In the genomic region with DNA sequence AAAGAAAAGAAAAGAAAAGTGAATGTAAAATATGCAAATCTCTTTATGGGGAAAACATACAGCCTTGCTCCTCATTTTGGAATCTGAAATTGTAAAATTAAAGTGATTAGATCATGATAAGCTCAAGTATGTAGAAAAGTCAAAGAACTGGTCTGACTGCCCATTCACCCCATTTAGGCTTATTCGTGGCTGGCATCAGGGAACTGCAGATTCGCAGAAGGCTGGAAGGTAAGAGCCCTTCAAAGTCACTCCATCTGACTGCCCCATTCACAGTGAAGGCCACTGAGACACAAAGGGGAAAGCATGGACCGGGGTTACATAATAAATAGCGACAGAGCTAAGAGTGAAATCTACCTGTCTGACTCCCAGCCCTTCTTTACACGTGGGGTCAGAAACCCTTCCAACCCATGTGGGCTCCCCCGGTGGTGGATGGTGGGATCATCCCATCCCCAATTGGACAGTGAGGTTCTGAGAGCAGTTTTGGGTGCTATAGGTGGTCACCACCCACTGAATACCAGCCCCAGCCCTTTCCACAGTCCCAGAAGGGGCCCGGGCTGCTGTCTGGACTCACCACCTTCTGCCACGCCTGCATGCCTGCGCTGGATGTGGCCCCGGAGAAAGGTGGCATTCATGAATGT, we compare ENCODE assay signal across 12 cellular contexts. TPM values are rescaled to one million over a fixed set of nuclear protein-coding genes. Genes with fewer than 3 reads are reported as not detected.
DNase-seq lines count a peak whose midpoint lies in the region; ATAC-seq and TF ChIP-seq lines count a peak whose summit lies in the region.
"Had no signal": no experiment of that assay in that cellular context is flagged by ENCODE, and none has a peak within 500 bp of the region (broad histone marks: within the 10 kb centered on the region; RNA-seq: fewer than 3 reads in every experiment).

No MANE protein-coding gene starts in this region.

- no peaks in the 10 kb centered on the region for H3K27me3 ChIP-seq in AG04450 (ENCODE audit: control insufficient read depth, insufficient read depth, low read length)
- H3K27me3 ChIP-seq in OCI-LY1 (ENCODE audit: insufficient read depth, low read length), result 0 out of 2 replicates have a peak, but pooled peaks cover 8% of the 10 kb centered on the region
- H3K27me3 ChIP-seq in hepatocyte, result no peaks in the 10 kb centered on the region
- no peaks in the 10 kb centered on the region for H3K27me3 ChIP-seq in gastrocnemius medialis

- in situ Hi-C loops in gastrocnemius medialis (cut with MboI; ENCODE audit: low sequenced_read_pairs in 4 of 4), result no loop called here
- in situ Hi-C loops in G401 (cut with HindIII; ENCODE audit: low sequenced_read_pairs), result no loop called here

- no peak overlapping the region for H3K9ac ChIP-seq in OCI-LY1 (ENCODE audit: low read length)

- ATAC-seq in GM18502 (IDR thresholded peaks at IDR 0.05; ENCODE audit: poor library complexity, unreplicated experiment), result peak; percentile 58
- ATAC-seq in gastrocnemius medialis, result no peak
- ATAC-seq in HG03095 (IDR thresholded peaks at IDR 0.05; ENCODE audit: unreplicated experiment), result no peak
- ATAC-seq: esophagus mucosa had no signal

- H3K27ac ChIP-seq in AG04450 (ENCODE audit: low read depth, low read length) (no peak overlapping the region), OCI-LY1 (ENCODE audit: low read depth, low read length, poor library complexity, severe bottlenecking) (no peak overlapping the region), hepatocyte (no peak overlapping the region), gastrocnemius medialis (no peak overlapping the region)

- WGBS in hepatocyte (ENCODE audit: low lambda C conversion rate, missing lambda C conversion rate), result 83% methylated on average over 10 of the region's 10 CpGs

- H3K4me1 ChIP-seq in OCI-LY1 (ENCODE audit: insufficient read depth, low read length, severe bottlenecking) (no peaks in the 10 kb centered on the region), hepatocyte (ENCODE audit: insufficient read depth) (no peaks in the 10 kb centered on the region), gastrocnemius medialis (no peaks in the 10 kb centered on the region)

- TF ChIP-seq CTCF in AG04450 (IDR thresholded peaks at IDR 0.05; ENCODE audit: low read depth, low read length) (peak; percentile 55), OCI-LY1 (IDR thresholded peaks at IDR 0.05; ENCODE audit: low read length) (0 out of 2 replicates have a peak, but pooled peaks have one; percentile 11), hepatocyte (IDR thresholded peaks at IDR 0.05; ENCODE audit: poor library complexity) (peak; percentile 17), gastrocnemius medialis (IDR thresholded peaks at IDR 0.05 in 4 of 5, conservative IDR thresholded peaks at IDR 0.05 in 1 of 5) (no peak)

- H3K9me3 ChIP-seq in AG04450 (ENCODE audit: control insufficient read depth, insufficient read depth, low read length) (no peaks in the 10 kb centered on the region; the same call in 1 of the 2 replicates), OCI-LY1 (ENCODE audit: low read length) (no peaks in the 10 kb centered on the region), hepatocyte (ENCODE audit: low read depth) (no peaks in the 10 kb centered on the region), gastrocnemius medialis (no peaks in the 10 kb centered on the region)

- TF ChIP-seq POLR2A in gastrocnemius medialis (IDR thresholded peaks at IDR 0.05), result no peak

- H3K79me2 ChIP-seq in OCI-LY1 (ENCODE audit: insufficient read depth, low read length) (no peaks in the 10 kb centered on the region), hepatocyte (no peaks in the 10 kb centered on the region)

- H3K4me3 ChIP-seq in AG04450 (ENCODE audit: low read depth, low read length) (no peak overlapping the region), OCI-LY1 (ENCODE audit: low read depth, low read length, poor library complexity, severe bottlenecking) (no peak overlapping the region), hepatocyte (no peak overlapping the region), gastrocnemius medialis (no peak overlapping the region)

- intact Hi-C loops in gastrocnemius medialis (cut with DNase I; ENCODE audit: low total_unique reads), result no loop called here

- H3K36me3 ChIP-seq in OCI-LY1 (ENCODE audit: insufficient read depth, low read length) (no peaks in the 10 kb centered on the region), hepatocyte (replicated peaks; ENCODE audit: insufficient read depth, low read depth) (no peaks in the 10 kb centered on the region), gastrocnemius medialis (no peaks in the 10 kb centered on the region)

- H2AFZ ChIP-seq in OCI-LY1 (ENCODE audit: low read length), result no peak overlapping the region
- H2AFZ ChIP-seq in hepatocyte, result no peak overlapping the region

- H3K4me2 ChIP-seq in OCI-LY1 (ENCODE audit: low read length) (no peak overlapping the region), hepatocyte (no peak overlapping the region)

- no peaks in the 10 kb centered on the region for H3K9me2 ChIP-seq in OCI-LY1 (ENCODE audit: low read depth, low read length)
- H3K9me2 ChIP-seq in hepatocyte (replicated peaks; ENCODE audit: insufficient read depth), result no peaks in the 10 kb centered on the region

- POLR2A ChIA-PET in AG04450 (lab: Yijun Ruan, JAX), result no interaction called here

- DNase-seq in AG04450 (ENCODE audit: low read depth, low spot score) (no peak), hepatocyte (ENCODE audit: low spot score) (no peak), gastrocnemius medialis (no peak), amniotic stem cell (lab: John Stamatoyannopoulos, UW) (no peak), G401 (ENCODE audit: low spot score) (no peak)
- DNase-seq: activated effector memory CD4-positive, alpha-beta T cell treated with anti-CD3 and anti-CD28 coated beads, Interleukin-2, amount 50 U/mL, for 16 hours; naive thymus-derived CD8-positive, alpha-beta T cell; NCI-H1436 had no signal

- CTCF ChIA-PET in AG04450 (lab: Charles Lee), result interaction anchor here (0.6 to 1.5 kb wide), 6 partner anchors 8 to 1324 kb away, joined by 3 to 6 read pairs (median 4); no protein-coding TSS in a partner anchor

- H4K20me1 ChIP-seq in OCI-LY1 (ENCODE audit: insufficient read depth, low read length), result no peaks in the 10 kb centered on the region
- no peaks in the 10 kb centered on the region for H4K20me1 ChIP-seq in hepatocyte (ENCODE audit: insufficient read depth, poor library complexity, severe bottlenecking)

- H3F3A ChIP-seq in OCI-LY1 (ENCODE audit: insufficient read depth, low read length), result no peaks in the 10 kb centered on the region

RNA-seq across cellular contexts. Expression of gene DZIP1L, which starts 18.1 kb away (rescaled TPM):
- polyA plus RNA-seq in AG04450 (2011; rRNA removed) (5.7 and 7.9 TPM in 2 replicates), hepatocyte (4.0 and 12.8 TPM in 2 replicates)
- polyA minus RNA-seq in AG04450 (2011; rRNA and poly(A)+ RNA removed), result 20.9 and 25.4 TPM in 2 replicates
- total RNA-seq in hepatocyte (7.5 and 15.7 TPM in 2 replicates), gastrocnemius medialis (1 to 10 TPM; 1.1 to 3.3 (median 1.5) TPM)
- 16.2 and 17.8 TPM in 2 replicates for total RNA-seq in G401 (2014; rRNA removed; shearing (Covaris generic))
- total RNA-seq: naive thymus-derived CD8-positive, alpha-beta T cell had no signal
- polyA plus RNA-seq: naive thymus-derived CD8-positive, alpha-beta T cell had no signal

RNA-seq across cellular contexts. Expression of gene A4GNT, which starts 34.9 kb away (rescaled TPM):
- polyA plus RNA-seq in AG04450 (2011; rRNA removed), result not detected in 2 replicates
- polyA minus RNA-seq in AG04450 (2011; rRNA and poly(A)+ RNA removed), result not detected in 2 replicates
- 0.16 and 0.67 TPM in 2 replicates for total RNA-seq in hepatocyte
- 0.28 TPM in 1 of 2 replicates, not detected in the other for polyA plus RNA-seq in hepatocyte
- not detected for total RNA-seq in gastrocnemius medialis
- total RNA-seq in G401 (2014; rRNA removed; shearing (Covaris generic)), result not detected in 2 replicates
- total RNA-seq: esophagus mucosa; naive thymus-derived CD8-positive, alpha-beta T cell had no signal
- polyA plus RNA-seq: naive thymus-derived CD8-positive, alpha-beta T cell had no signal

Comparison
In these comparisons a context has a peak if more than half of its experiments do, and no peak if none do; other contexts are left out.
1. CTCF ChIP-seq: peak in AG04450 (single experiment), OCI-LY1 (single experiment) and hepatocyte (single experiment); none in gastrocnemius medialis (0 of 5).